Comparison of ENCODE assay signal across 10 cellular contexts in genomic region chr17:2177235-2177811, GRCh38.
DNase-seq lines count a peak whose midpoint lies in the region; ATAC-seq, FAIRE-seq and TF ChIP-seq lines count a peak whose summit lies in the region.
"Had no signal": no experiment of that assay in that cellular context is flagged by ENCODE, and none has a peak within 500 bp of the region (broad histone marks: within the 10 kb centered on the region; RNA-seq: fewer than 3 reads in every experiment).

No MANE protein-coding gene starts in this region.

- peaks cover 50% of the 10 kb centered on the region for H3K4me1 Mint-ChIP-seq in dendritic cell treated with granulocyte-macrophage colony-stimulating factor and Interleukin-4, amounts not matched to agents 40 ng/mL and 50 ng/mL, for 4 days (ENCODE audit: low read depth)
- H3K4me1 Mint-ChIP-seq in CD8-positive, alpha-beta T cell (ENCODE audit: low read depth) = peaks cover 5% of the 10 kb centered on the region

- H3K9me3 Mint-ChIP-seq in dendritic cell treated with granulocyte-macrophage colony-stimulating factor and Interleukin-4, amounts not matched to agents 40 ng/mL and 50 ng/mL, for 4 days = no peaks in the 10 kb centered on the region
- H3K9me3 Mint-ChIP-seq in CD8-positive, alpha-beta T cell = no peaks in the 10 kb centered on the region

- peak overlapping the region; percentile 90 for H3K27ac ChIP-seq in left ventricle myocardium inferior (replicated peaks)
- peak overlapping the region; percentile 75 for H3K27ac ChIP-seq in vagina
- H3K27ac ChIP-seq in CD8-positive, alpha-beta T cell (ENCODE audit: low read depth, low read length) = no peak overlapping the region

- TF ChIP-seq POLR2A in vagina (IDR thresholded peaks at IDR 0.05) = no peak

- H3K9me3 ChIP-seq in left ventricle myocardium inferior (replicated peaks) (no peaks in the 10 kb centered on the region), mucosa of descending colon (no peaks in the 10 kb centered on the region), vagina (no peaks in the 10 kb centered on the region)
- no peaks in the 10 kb centered on the region for H3K9me3 ChIP-seq in CD8-positive, alpha-beta T cell (ENCODE audit: low read length)

- no peak overlapping the region for H3K4me3 Mint-ChIP-seq in dendritic cell treated with granulocyte-macrophage colony-stimulating factor and Interleukin-4, amounts not matched to agents 40 ng/mL and 50 ng/mL, for 4 days
- no peak overlapping the region for H3K4me3 Mint-ChIP-seq in CD8-positive, alpha-beta T cell
- H3K4me3 Mint-ChIP-seq: activated CD8-positive, alpha-beta memory T cell treated with anti-CD3 and anti-CD28 coated beads, Interleukin-2, amount 10 ng/mL, durations not matched to agents 7 days and 5 days had no signal

- CTCF ChIA-PET in CD8-positive, alpha-beta T cell (lab: Charles Lee) = interaction anchor here (1.2 to 2.8 kb wide), 4 partner anchors 11 to 119 kb away, joined by 3 to 10 read pairs (median 4); no protein-coding TSS in a partner anchor

- H3K36me3 Mint-ChIP-seq in dendritic cell treated with granulocyte-macrophage colony-stimulating factor and Interleukin-4, amounts not matched to agents 40 ng/mL and 50 ng/mL, for 4 days (ENCODE audit: low read depth) = peaks cover 77% of the 10 kb centered on the region
- peaks cover 82% of the 10 kb centered on the region for H3K36me3 Mint-ChIP-seq in CD8-positive, alpha-beta T cell

- H3K27ac Mint-ChIP-seq in dendritic cell treated with granulocyte-macrophage colony-stimulating factor and Interleukin-4, amounts not matched to agents 40 ng/mL and 50 ng/mL, for 4 days = peak overlapping the region; percentile 21
- H3K27ac Mint-ChIP-seq in CD8-positive, alpha-beta T cell = no peak overlapping the region
- H3K27ac Mint-ChIP-seq: activated CD8-positive, alpha-beta memory T cell treated with anti-CD3 and anti-CD28 coated beads, Interleukin-2, amount 10 ng/mL, durations not matched to agents 7 days and 5 days had no signal

- no peak for DNase-seq in left ventricle myocardium inferior
- DNase-seq in left cardiac atrium = no peak
- DNase-seq in mucosa of descending colon = no peak
- no peak for DNase-seq in vagina (ENCODE audit: extremely low spot score in 2 of 2)
- DNase-seq in HTR-8/SVneo (ENCODE audit: insufficient read length, low spot score) = no peak
- no peak for DNase-seq in CD8-positive, alpha-beta T cell
- DNase-seq in NCI-H1048 (lab: John Stamatoyannopoulos, UW) = no peak
- DNase-seq: activated CD8-positive, alpha-beta memory T cell treated with anti-CD3 and anti-CD28 coated beads, Interleukin-2, amount 10 ng/mL, durations not matched to agents 7 days and 5 days; stimulated activated naive CD4-positive, alpha-beta T cell treated with Interleukin-2 at 50 U/mL for 16 hours had no signal

- intact Hi-C loops in left ventricle myocardium inferior (cut with micrococcal nuclease) = loop anchor here (10.0 kb wide), 2 partner anchors 57 to 83 kb away; no protein-coding TSS in a partner anchor
- intact Hi-C loops in left cardiac atrium (cut with DNase I) = loop anchor here (5.0 to 10.0 kb wide), 4 partner anchors 35 to 115 kb away; no protein-coding TSS in a partner anchor
- intact Hi-C loops in dendritic cell treated with granulocyte-macrophage colony-stimulating factor and Interleukin-4, amounts not matched to agents 40 ng/mL and 50 ng/mL, for 4 days (cut with micrococcal nuclease) = no loop called here
- intact Hi-C loops in mucosa of descending colon (cut with DNase I, micrococcal nuclease) = no loop called here
- intact Hi-C loops in vagina (cut with DNase I) = loop anchor here (5.0 kb wide), 2 partner anchors 35 to 120 kb away; partner anchors contain the start of gene HIC1
- intact Hi-C loops in CD8-positive, alpha-beta T cell (cut with DNase I, micrococcal nuclease) = no loop called here

- H3K4me3 ChIP-seq in left ventricle myocardium inferior (no peak overlapping the region), mucosa of descending colon (no peak overlapping the region), vagina (no peak overlapping the region)
- H3K4me3 ChIP-seq in CD8-positive, alpha-beta T cell (ENCODE audit: low read depth, low read length) = no peak overlapping the region

- H3K4me1 ChIP-seq in left ventricle myocardium inferior (peaks cover 100% of the 10 kb centered on the region), mucosa of descending colon (ENCODE audit: low read depth) (peaks cover 23% of the 10 kb centered on the region), vagina (peaks cover 100% of the 10 kb centered on the region)
- H3K4me1 ChIP-seq in CD8-positive, alpha-beta T cell (ENCODE audit: insufficient read depth, low read length) = no peaks in the 10 kb centered on the region

- H3K36me3 ChIP-seq in left ventricle myocardium inferior (no peaks in the 10 kb centered on the region), mucosa of descending colon (ENCODE audit: low read depth) (no peaks in the 10 kb centered on the region), vagina (no peaks in the 10 kb centered on the region)
- peaks cover 28% of the 10 kb centered on the region for H3K36me3 ChIP-seq in CD8-positive, alpha-beta T cell (ENCODE audit: insufficient read depth, low read length)

- ATAC-seq in left cardiac atrium (no peak), mucosa of descending colon (peak; percentile 31)
- ATAC-seq in CD8-positive, alpha-beta T cell = no peak
- ATAC-seq: activated CD8-positive, alpha-beta memory T cell treated with anti-CD3 and anti-CD28 coated beads, Interleukin-2, amount 10 ng/mL, durations not matched to agents 7 days and 5 days had no signal

- H3K27me3 Mint-ChIP-seq in dendritic cell treated with granulocyte-macrophage colony-stimulating factor and Interleukin-4, amounts not matched to agents 40 ng/mL and 50 ng/mL, for 4 days = peaks cover 2% of the 10 kb centered on the region
- no peaks in the 10 kb centered on the region for H3K27me3 Mint-ChIP-seq in CD8-positive, alpha-beta T cell (ENCODE audit: low read depth)
- H3K27me3 Mint-ChIP-seq: activated CD8-positive, alpha-beta memory T cell treated with anti-CD3 and anti-CD28 coated beads, Interleukin-2, amount 10 ng/mL, durations not matched to agents 7 days and 5 days had no signal

- POLR2A ChIA-PET in CD8-positive, alpha-beta T cell (lab: Charles Lee) = no interaction called here

- no peak for TF ChIP-seq CTCF in left ventricle myocardium inferior (IDR thresholded peaks at IDR 0.05; ENCODE audit: borderline replicate concordance)
- no peak for TF ChIP-seq CTCF in mucosa of descending colon (IDR thresholded peaks at IDR 0.05)
- no peak for TF ChIP-seq CTCF in vagina (IDR thresholded peaks at IDR 0.05)
- no peak for TF ChIP-seq CTCF in CD8-positive, alpha-beta T cell (IDR thresholded peaks at IDR 0.05)

- H3K27me3 ChIP-seq in left ventricle myocardium inferior (ENCODE audit: low read depth) = no peaks in the 10 kb centered on the region
- H3K27me3 ChIP-seq in vagina = no peaks in the 10 kb centered on the region
- H3K27me3 ChIP-seq in CD8-positive, alpha-beta T cell (ENCODE audit: insufficient read depth, low read length) = no peaks in the 10 kb centered on the region

- FAIRE-seq in HTR-8/SVneo (lab: Jason Lieb, UNC) = no peak

Comparison
In these comparisons a context has a peak if more than half of its experiments do, and no peak if none do; other contexts are left out.
1. intact Hi-C loops: an anchor here in left ventricle myocardium inferior (10.0 kb wide), left cardiac atrium (5.0 to 10.0 kb wide) and vagina (5.0 kb wide); none called in dendritic cell treated with granulocyte-macrophage colony-stimulating factor and Interleukin-4, amounts not matched to agents 40 ng/mL and 50 ng/mL, for 4 days, mucosa of descending colon and CD8-positive, alpha-beta T cell.